8 cellular contexts compared by ENCODE assay signal in the genomic region with DNA sequence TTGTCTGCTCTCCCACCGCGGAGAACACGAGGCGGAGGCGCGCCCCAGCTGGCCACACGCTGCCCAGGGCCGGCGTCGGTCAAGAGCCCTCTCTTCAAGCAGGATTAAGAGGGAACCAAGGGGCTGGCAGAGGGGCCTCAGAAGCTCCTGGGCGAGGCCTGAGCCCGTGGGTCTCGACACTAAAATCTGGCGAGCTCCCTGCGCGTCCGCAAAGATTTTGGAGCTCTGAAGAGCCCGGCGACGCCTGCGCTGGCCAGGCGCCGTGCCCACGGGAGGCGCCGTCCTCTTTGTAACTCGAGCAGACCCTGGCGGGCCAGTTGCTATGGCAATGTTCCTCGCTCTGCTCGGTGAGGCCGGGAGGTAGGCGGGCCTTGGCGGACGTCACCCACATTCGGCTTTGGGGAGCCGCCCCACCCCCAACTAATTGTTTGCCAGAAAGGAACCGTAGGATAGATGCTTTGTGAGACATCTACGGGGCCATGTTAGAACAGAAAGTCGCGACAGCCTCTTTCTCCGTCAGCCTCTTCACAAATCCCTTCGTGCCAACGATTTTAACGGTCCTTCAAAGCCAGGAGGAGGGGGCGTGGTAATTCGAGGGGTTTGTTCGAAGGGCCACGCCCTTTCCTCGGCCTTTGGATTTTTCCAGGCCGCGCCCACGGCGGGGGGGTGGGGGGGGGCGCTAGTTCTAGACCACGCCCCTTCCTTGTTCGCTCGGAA. TPM values are rescaled to one million over a fixed set of nuclear protein-coding genes. Genes with fewer than 3 reads are reported as not detected.
DNase-seq lines count a peak whose midpoint lies in the region; ATAC-seq and TF ChIP-seq lines count a peak whose summit lies in the region.

No MANE protein-coding gene starts in this region.

- H3K27ac Mint-ChIP-seq in T-cell (peak overlapping the region; percentile 94 to 99), progenitor cell of endocrine pancreas (peak overlapping the region; percentile 100)

- DNase-seq in NCI-H128 (lab: John Stamatoyannopoulos, UW; ENCODE audit: unreplicated experiment) (peak; percentile 94), T-cell (peak; percentile 69 to 92 (median 86)), amniotic epithelial cell (ENCODE audit: low read depth) (peak; percentile 93), left cardiac atrium (peak; percentile 97), progenitor cell of endocrine pancreas (ENCODE audit: low spot score, unreplicated experiment) (peak; percentile 83), ureter (ENCODE audit: low spot score) (peak; percentile 94)

- peaks cover 8% of the 10 kb centered on the region for H3K36me3 Mint-ChIP-seq in T-cell
- H3K36me3 Mint-ChIP-seq in progenitor cell of endocrine pancreas (ENCODE audit: insufficient read depth) = peaks cover under 1% of the 10 kb centered on the region

- H3K4me3 Mint-ChIP-seq in T-cell = peak overlapping the region; percentile 88 to 95 (median 93)
- H3K4me3 Mint-ChIP-seq in progenitor cell of endocrine pancreas (ENCODE audit: low read depth) = peak overlapping the region; percentile 90

- intact Hi-C loops in left cardiac atrium (cut with DNase I) = loop anchor here in 1 of 2 donors (5.0 kb wide), 1 partner anchor 100 kb away; a partner anchor contains a TSS

- peak overlapping the region; percentile 79 for H3K4me3 ChIP-seq in GM12875 (ENCODE audit: low read depth, low read length)

- POLR2A ChIA-PET in T-cell (lab: Charles Lee) = interaction anchor here (0.6 to 0.9 kb wide), 5 partner anchors 14 to 110 kb away, joined by 3 to 7 read pairs (median 3); no protein-coding TSS in a partner anchor

- no peaks in the 10 kb centered on the region for H3K9me3 Mint-ChIP-seq in T-cell
- no peaks in the 10 kb centered on the region for H3K9me3 Mint-ChIP-seq in progenitor cell of endocrine pancreas (ENCODE audit: low read depth)

- TF ChIP-seq CTCF in GM12875 (IDR thresholded peaks at IDR 0.05; ENCODE audit: borderline replicate concordance, insufficient read depth, low read depth, low read length) (no peak), progenitor cell of endocrine pancreas (IDR thresholded peaks at IDR 0.05; ENCODE audit: unreplicated experiment) (no peak)

- H3K4me1 Mint-ChIP-seq in T-cell = peaks cover 38 to 47% (median 38%) of the 10 kb centered on the region in 3 donors
- peaks cover 24% of the 10 kb centered on the region for H3K4me1 Mint-ChIP-seq in progenitor cell of endocrine pancreas (ENCODE audit: low read depth)

- CTCF ChIA-PET in T-cell (lab: Charles Lee) = interaction anchor here in 1 of 2 donors (0.6 to 1.3 kb wide), 3 partner anchors 15 to 205 kb away, joined by 3 to 7 read pairs (median 3); no protein-coding TSS in a partner anchor

- H3K27me3 Mint-ChIP-seq in T-cell (no peaks in the 10 kb centered on the region), progenitor cell of endocrine pancreas (no peaks in the 10 kb centered on the region)

- peak; percentile 66 for ATAC-seq in HG02759 (IDR thresholded peaks at IDR 0.05; ENCODE audit: unreplicated experiment)
- peak; percentile 60 to 65 (median 64) for ATAC-seq in T-cell (replicated peaks in 1 of 4)
- ATAC-seq in left cardiac atrium = peak; percentile 84 to 89

RNA-seq across cellular contexts. Expression of a gene that starts 0.7 kb away (rescaled TPM):
- total RNA-seq in T-cell (100 to 1,000 TPM in 3 of 5 donors, 10 to 100 TPM in 2; 85.9 to 113 (median 100) TPM), left cardiac atrium (10 to 100 TPM; 29.3 to 30.3 TPM), progenitor cell of endocrine pancreas (55.4 and 56.4 TPM in 2 replicates), ureter (39.2 TPM)

RNA-seq across cellular contexts. Expression of a gene that starts 7.3 kb away (rescaled TPM):
- total RNA-seq in T-cell = under 1 TPM in 4 of 5 donors, not detected in 1; 0.29 to 0.44 (median 0.38) TPM
- total RNA-seq in left cardiac atrium = 10 to 100 TPM; 10.1 to 28.2 TPM
- 14.8 and 15.8 TPM in 2 replicates for total RNA-seq in progenitor cell of endocrine pancreas
- 15.0 TPM for total RNA-seq in ureter

Comparison
In these comparisons a context has a peak if more than half of its experiments do, and no peak if none do; other contexts are left out.
1. Peak in every context shown above with its lines: DNase-seq, ATAC-seq and H3K4me3 ChIP-seq.
2. RNA of a gene that starts 7.3 kb away (total RNA-seq): 10.1 to 28.2 TPM in left cardiac atrium, 14.8 to 15.8 TPM in progenitor cell of endocrine pancreas and 15.0 TPM in ureter (single experiment); 0.29 to 0.44 TPM in T-cell; every median in the first group is over 4 times any median in the second.